ENCODE assay signal across 19 cellular contexts in the genomic region with DNA sequence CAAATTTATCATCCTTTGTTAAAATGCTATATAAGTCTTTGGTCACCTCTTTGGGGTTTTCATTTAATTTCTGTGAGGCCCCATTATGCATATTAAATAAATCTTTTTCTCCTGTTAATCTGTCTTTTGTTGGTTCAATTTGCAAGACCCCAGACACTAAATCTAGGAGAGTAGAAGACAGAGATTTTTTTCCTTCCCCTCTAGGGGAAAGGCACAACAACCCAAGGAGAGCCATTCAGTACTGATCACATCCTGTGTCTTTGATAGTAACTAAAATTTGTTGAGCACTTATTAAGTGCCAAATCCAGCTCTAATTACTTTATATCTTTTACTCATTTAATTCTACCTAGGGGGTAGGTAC.
A peak's percentile ranks its signal among the peaks of the same experiment; 100 is the strongest.
DNase-seq lines count a peak whose midpoint lies in the region; ATAC-seq and TF ChIP-seq lines count a peak whose summit lies in the region.
"Had no signal": no experiment of that assay in that cellular context is flagged by ENCODE, and none has a peak within 500 bp of the region (broad histone marks: within the 10 kb centered on the region; RNA-seq: fewer than 3 reads in every experiment).

No MANE protein-coding gene starts in this region.

- no peak overlapping the region for H3K27ac Mint-ChIP-seq in stimulated activated memory B cell treated with anti-CD40 and anti-IgM and Interleukin-4, amounts not matched to agents 10 μg/mL and 1 μg/mL and 100 μg/mL, for 72 hours
- H3K27ac Mint-ChIP-seq: immature natural killer cell; naive B cell; stimulated activated naive B cell treated with anti-CD40 and anti-IgM and Interleukin-4, amounts not matched to agents 10 μg/mL and 1 μg/mL and 100 μg/mL, for 72 hours had no signal

- intact Hi-C loops in prostate gland (cut with DNase I) = no loop called here
- intact Hi-C loops in transverse colon (cut with DNase I; ENCODE audit: low total_unique reads) = no loop called here

- TF ChIP-seq POLR2A in gastroesophageal sphincter (IDR thresholded peaks at IDR 0.05) (no peak), prostate gland (IDR thresholded peaks at IDR 0.05) (no peak), transverse colon (IDR thresholded peaks at IDR 0.05) (no peak)

- in situ Hi-C loops in transverse colon (cut with MboI; ENCODE audit: low pct_ligation_motif_present in 1 of 4, low pct_unique_long_range_greater_than_20kb in 1 of 4, low sequenced_read_pairs in 3 of 4) = no loop called here

- peak overlapping the region; percentile 81 for H3K9ac ChIP-seq in adipocyte (ENCODE audit: low read length)

- peak overlapping the region in 3 of 4 donors; percentile 72 to 81 (median 79) for H3K27ac ChIP-seq in gastroesophageal sphincter
- peak overlapping the region; percentile 78 for H3K27ac ChIP-seq in prostate gland
- peak overlapping the region; percentile 74 to 86 (median 83) for H3K27ac ChIP-seq in transverse colon

- H3K9me3 ChIP-seq in adipocyte (ENCODE audit: control insufficient read depth, low read length) = no peaks in the 10 kb centered on the region
- H3K9me3 ChIP-seq in gastroesophageal sphincter = no peaks in the 10 kb centered on the region
- H3K9me3 ChIP-seq in prostate gland = no peaks in the 10 kb centered on the region
- no peaks in the 10 kb centered on the region for H3K9me3 ChIP-seq in transverse colon
- H3K9me3 ChIP-seq: ascending aorta, heart right ventricle had no signal

- no peaks in the 10 kb centered on the region for H3K4me1 Mint-ChIP-seq in stimulated activated memory B cell treated with anti-CD40 and anti-IgM and Interleukin-4, amounts not matched to agents 10 μg/mL and 1 μg/mL and 100 μg/mL, for 72 hours
- H3K4me1 Mint-ChIP-seq: immature natural killer cell; naive B cell; stimulated activated naive B cell treated with anti-CD40 and anti-IgM and Interleukin-4, amounts not matched to agents 10 μg/mL and 1 μg/mL and 100 μg/mL, for 72 hours had no signal

- H3K27me3 Mint-ChIP-seq in stimulated activated memory B cell treated with anti-CD40 and anti-IgM and Interleukin-4, amounts not matched to agents 10 μg/mL and 1 μg/mL and 100 μg/mL, for 72 hours = peaks cover 10% of the 10 kb centered on the region

- H3K4me1 ChIP-seq in adipocyte (ENCODE audit: control insufficient read depth, insufficient read depth, low read length) = peaks cover 44% of the 10 kb centered on the region
- peaks cover 6 to 41% (median 16%) of the 10 kb centered on the region in 3 donors for H3K4me1 ChIP-seq in gastroesophageal sphincter
- peaks cover 5% of the 10 kb centered on the region for H3K4me1 ChIP-seq in prostate gland (replicated peaks)
- peaks cover 16 to 38% (median 19%) of the 10 kb centered on the region in 4 donors for H3K4me1 ChIP-seq in transverse colon

- H3K4me3 Mint-ChIP-seq in stimulated activated memory B cell treated with anti-CD40 and anti-IgM and Interleukin-4, amounts not matched to agents 10 μg/mL and 1 μg/mL and 100 μg/mL, for 72 hours = no peak overlapping the region
- H3K4me3 Mint-ChIP-seq: immature natural killer cell; naive B cell; stimulated activated naive B cell treated with anti-CD40 and anti-IgM and Interleukin-4, amounts not matched to agents 10 μg/mL and 1 μg/mL and 100 μg/mL, for 72 hours had no signal

- H3K4me3 ChIP-seq in adipocyte (ENCODE audit: low read length) (peak overlapping the region; percentile 76), gastroesophageal sphincter (no peak overlapping the region), prostate gland (no peak overlapping the region), transverse colon (no peak overlapping the region)
- H3K4me3 ChIP-seq: lung had no signal

- no peak for TF ChIP-seq EP300 in gastroesophageal sphincter (IDR thresholded peaks at IDR 0.05)
- TF ChIP-seq EP300 in transverse colon (IDR thresholded peaks at IDR 0.05; ENCODE audit: low read depth) = no peak

- no peaks in the 10 kb centered on the region for H3K9me3 Mint-ChIP-seq in stimulated activated memory B cell treated with anti-CD40 and anti-IgM and Interleukin-4, amounts not matched to agents 10 μg/mL and 1 μg/mL and 100 μg/mL, for 72 hours
- H3K9me3 Mint-ChIP-seq: immature natural killer cell; stimulated activated naive B cell treated with anti-CD40 and anti-IgM and Interleukin-4, amounts not matched to agents 10 μg/mL and 1 μg/mL and 100 μg/mL, for 72 hours had no signal

- ATAC-seq in gastroesophageal sphincter (no peak), HG02798 (IDR thresholded peaks at IDR 0.05; ENCODE audit: poor library complexity, unreplicated experiment) (no peak)
- no peak for ATAC-seq in stimulated activated memory B cell treated with anti-CD40 and anti-IgM and Interleukin-4, amounts not matched to agents 10 μg/mL and 1 μg/mL and 100 μg/mL, for 72 hours
- ATAC-seq: stimulated activated naive B cell treated with anti-CD40 and anti-IgM and Interleukin-4, amounts not matched to agents 10 μg/mL and 1 μg/mL and 100 μg/mL, for 72 hours had no signal

- DNase-seq in adipocyte (ENCODE audit: low read depth) (no peak), prostate gland (ENCODE audit: low spot score) (no peak), transverse colon (no peak), T-helper 9 cell (no peak)
- DNase-seq: activated CD8-positive, alpha-beta memory T cell treated with anti-CD3 and anti-CD28 coated beads for 24 hours; activated naive CD4-positive, alpha-beta T cell treated with anti-CD3 and anti-CD28 coated beads, Interleukin-2, amount 50 U/mL, for 16 hours; activated T-cell treated with anti-CD3 and anti-CD28 coated beads, Interleukin-2, amount 50 U/mL, for 48 hours; heart right ventricle; immature natural killer cell; KBM-7; naive B cell; stimulated activated CD4-positive, alpha-beta T cell treated with anti-CD3 and anti-CD28 coated beads, Interleukin-1b, Interleukin-23, amount 100 ng/mL, for 48 hours; stimulated activated naive B cell treated with anti-CD40 and anti-IgM and Interleukin-4, amounts not matched to agents 10 μg/mL and 1 μg/mL and 100 μg/mL, for 72 hours; SW 1271 had no signal

- no peaks in the 10 kb centered on the region for H3K36me3 Mint-ChIP-seq in stimulated activated memory B cell treated with anti-CD40 and anti-IgM and Interleukin-4, amounts not matched to agents 10 μg/mL and 1 μg/mL and 100 μg/mL, for 72 hours
- H3K36me3 Mint-ChIP-seq: immature natural killer cell; naive B cell; stimulated activated naive B cell treated with anti-CD40 and anti-IgM and Interleukin-4, amounts not matched to agents 10 μg/mL and 1 μg/mL and 100 μg/mL, for 72 hours had no signal

- no peaks in the 10 kb centered on the region for H3K27me3 ChIP-seq in adipocyte (replicated peaks; ENCODE audit: control insufficient read depth, insufficient read depth, low read length)
- no peaks in the 10 kb centered on the region for H3K27me3 ChIP-seq in gastroesophageal sphincter
- H3K27me3 ChIP-seq in prostate gland (replicated peaks; ENCODE audit: insufficient read depth) = no peaks in the 10 kb centered on the region
- no peaks in the 10 kb centered on the region for H3K27me3 ChIP-seq in transverse colon
- H3K27me3 ChIP-seq: ascending aorta, heart right ventricle had no signal

- H3K36me3 ChIP-seq in adipocyte (ENCODE audit: control insufficient read depth, insufficient read depth, low read length, severe bottlenecking) (no peaks in the 10 kb centered on the region), gastroesophageal sphincter (no peaks in the 10 kb centered on the region), prostate gland (no peaks in the 10 kb centered on the region), transverse colon (no peaks in the 10 kb centered on the region)
- H3K36me3 ChIP-seq: ascending aorta, heart right ventricle had no signal

- TF ChIP-seq CTCF in gastroesophageal sphincter (IDR thresholded peaks at IDR 0.05) = no peak
- TF ChIP-seq CTCF in prostate gland (IDR thresholded peaks at IDR 0.05) = no peak
- TF ChIP-seq CTCF in transverse colon (IDR thresholded peaks at IDR 0.05) = no peak
